8 cellular contexts compared by ENCODE assay signal in genomic region chr5:115545065-115545882, GRCh38. TPM values are rescaled to one million over a fixed set of nuclear protein-coding genes. Genes with fewer than 3 reads are reported as not detected.
A peak's percentile ranks its signal among the peaks of the same experiment; 100 is the strongest.
DNase-seq lines count a peak whose midpoint lies in the region; ATAC-seq and TF ChIP-seq lines count a peak whose summit lies in the region.

No MANE protein-coding gene starts in this region.

- H3K4me3 ChIP-seq in Peyer's patch (peak overlapping the region; percentile 45 to 81 (median 74)), esophagus squamous epithelium (peak overlapping the region; percentile 65 to 93 (median 92)), skeletal muscle satellite cell (ENCODE audit: low read length) (peak overlapping the region; percentile 56)

- H3K27me3 ChIP-seq in Peyer's patch = no peaks in the 10 kb centered on the region
- no peaks in the 10 kb centered on the region for H3K27me3 ChIP-seq in esophagus squamous epithelium
- no peaks in the 10 kb centered on the region for H3K27me3 ChIP-seq in skeletal muscle satellite cell (ENCODE audit: control insufficient read depth, insufficient read depth, low read length)

- H3K27ac ChIP-seq in Peyer's patch = peak overlapping the region; percentile 96 to 99 (median 97)
- peak overlapping the region; percentile 96 to 100 (median 99) for H3K27ac ChIP-seq in esophagus squamous epithelium

- 54 to 55% methylated on average over 18 of the region's 18 CpGs for WGBS in esophagus squamous epithelium, 2 donors

- DNase-seq in SKM-1 treated with dmso at 0.1 percent for 144 hours (lab: John Stamatoyannopoulos, UW; ENCODE audit: unreplicated experiment) (peak; percentile 40), SKM-1 (lab: John Stamatoyannopoulos, UW; ENCODE audit: unreplicated experiment) (no peak), Peyer's patch (no peak), esophagus squamous epithelium (lab: John Stamatoyannopoulos, UW) (no peak), KBM-7 (no peak), DMS114 treated with DMSO at 0.1 percent for 48 hours (lab: John Stamatoyannopoulos, UW; ENCODE audit: unreplicated experiment) (no peak)

- TF ChIP-seq CTCF in Peyer's patch (IDR thresholded peaks at IDR 0.05) = no peak
- no peak for TF ChIP-seq CTCF in esophagus squamous epithelium (IDR thresholded peaks at IDR 0.05)

- H3K36me3 ChIP-seq in Peyer's patch (peaks cover 0 to 9% (median 0%) of the 10 kb centered on the region in 3 donors), esophagus squamous epithelium (peaks cover 0 to 2% (median 0%) of the 10 kb centered on the region in 3 donors), skeletal muscle satellite cell (ENCODE audit: insufficient read depth, low read length) (peaks cover 25% of the 10 kb centered on the region)

- ATAC-seq in GM21737 (IDR thresholded peaks at IDR 0.05; ENCODE audit: unreplicated experiment) = no peak

- peak overlapping the region; percentile 77 for H3K4me2 ChIP-seq in skeletal muscle satellite cell (ENCODE audit: low read length)

- in situ Hi-C loops in KBM-7 (cut with MboI; ENCODE audit: low pct_unique_long_range_greater_than_20kb, low sequenced_read_pairs) = no loop called here

- H3K9me3 ChIP-seq in Peyer's patch (no peaks in the 10 kb centered on the region), esophagus squamous epithelium (peaks cover 3 to 9% (median 6%) of the 10 kb centered on the region in 3 donors), skeletal muscle satellite cell (replicated peaks; ENCODE audit: low read length) (peaks cover 3% of the 10 kb centered on the region)

- intact Hi-C loops in esophagus squamous epithelium (cut with DNase I) = no loop called here

- peak overlapping the region; percentile 63 for H3K9ac ChIP-seq in skeletal muscle satellite cell (ENCODE audit: low read depth, low read length)

- TF ChIP-seq POLR2A in Peyer's patch (IDR thresholded peaks at IDR 0.05) (no peak), esophagus squamous epithelium (IDR thresholded peaks at IDR 0.05) (no peak)

- H3K4me1 ChIP-seq in Peyer's patch (peaks cover 0 to 7% (median under 1%) of the 10 kb centered on the region in 4 donors), esophagus squamous epithelium (peaks cover 5 to 36% (median 9%) of the 10 kb centered on the region in 3 donors), skeletal muscle satellite cell (ENCODE audit: control insufficient read depth, insufficient read depth, low read length) (peaks cover 4% of the 10 kb centered on the region)

RNA-seq across cellular contexts. Expression of gene FEM1C, which starts 0.7 kb away (rescaled TPM):
- total RNA-seq in Peyer's patch = 10 to 100 TPM; 17.3 to 31.9 (median 28.2) TPM
- 10 to 100 TPM in 3 of 4 donors, 1 to 10 TPM in 1; 8.2 to 23.1 (median 11.7) TPM for total RNA-seq in esophagus squamous epithelium
- 18.3 and 22.7 TPM in 2 replicates for total RNA-seq in skeletal muscle satellite cell (2012; rRNA removed)

RNA-seq across cellular contexts. Expression of gene TICAM2, which starts 57.0 kb away (rescaled TPM):
- total RNA-seq in Peyer's patch = 1 to 10 TPM in 1 of 4 donors, under 1 TPM in 1, not detected in 2; 0.80 to 3.3 TPM
- 1 to 10 TPM in 1 of 4 donors, under 1 TPM in 2, not detected in 1; 0.68 to 2.7 (median 0.95) TPM for total RNA-seq in esophagus squamous epithelium
- 4.8 and 7.4 TPM in 2 replicates for total RNA-seq in skeletal muscle satellite cell (2012; rRNA removed)
